17 cellular contexts compared by ENCODE assay signal in the genomic region with DNA sequence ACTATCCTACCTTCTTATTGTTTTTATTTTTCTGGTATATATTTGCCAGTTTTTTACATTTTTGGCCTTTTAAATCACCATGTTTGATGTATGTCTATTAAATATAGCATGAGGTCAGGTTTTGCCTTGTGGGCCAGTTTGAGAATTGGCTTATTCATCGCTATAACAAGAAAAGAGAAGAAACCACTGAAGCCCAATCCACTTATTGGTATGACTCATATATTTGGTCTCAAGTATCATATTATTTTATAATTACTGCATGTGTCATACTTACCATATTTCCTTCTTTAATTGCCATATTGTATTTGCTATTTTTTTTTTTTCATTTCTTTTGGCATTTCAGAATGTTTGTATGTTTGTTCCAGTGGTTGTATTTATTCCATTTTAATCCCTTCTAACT.
DNase-seq lines count a peak whose midpoint lies in the region; ATAC-seq and TF ChIP-seq lines count a peak whose summit lies in the region.
"Had no signal": no experiment of that assay in that cellular context is flagged by ENCODE, and none has a peak within 500 bp of the region (broad histone marks: within the 10 kb centered on the region; RNA-seq: fewer than 3 reads in every experiment).

No MANE protein-coding gene starts in this region.

- ATAC-seq in HG02870 (IDR thresholded peaks at IDR 0.05; ENCODE audit: unreplicated experiment): peak; percentile 55
- no peak for ATAC-seq in GM21526 (IDR thresholded peaks at IDR 0.05; ENCODE audit: low FRiP score, unreplicated experiment)
- ATAC-seq in GM21786 (IDR thresholded peaks at IDR 0.05; ENCODE audit: unreplicated experiment): no peak
- no peak for ATAC-seq in GM19467 (IDR thresholded peaks at IDR 0.05; ENCODE audit: unreplicated experiment)
- ATAC-seq in esophagus mucosa: no peak
- ATAC-seq: heart right ventricle had no signal

- DNase-seq in ELR (ENCODE audit: low read depth) (peak; percentile 65), SW480 (ENCODE audit: low spot score) (peak; percentile 33), foreskin fibroblast (peak; percentile 16 to 47)
- DNase-seq: activated CD4-positive, alpha-beta T cell treated with anti-CD3 and anti-CD28 coated beads, Interleukin-2, amount 50 U/mL, for 4 hours; amniotic stem cell; BE2C; heart right ventricle; midbrain; NCI-H1092; retina; SHP77 treated with DMSO at 0.1 percent for 48 hours had no signal

- no peak for TF ChIP-seq CTCF in foreskin fibroblast (IDR thresholded peaks at IDR 0.05; ENCODE audit: low read depth, low read length)

- H3K4me3 ChIP-seq in foreskin fibroblast (ENCODE audit: low read depth in 1 of 2, low read length in 2 of 2): no peak overlapping the region
- H3K4me3 ChIP-seq: heart right ventricle, suprapubic skin had no signal
